Comparison of ENCODE assay signal across 8 cellular contexts in the genomic region with DNA sequence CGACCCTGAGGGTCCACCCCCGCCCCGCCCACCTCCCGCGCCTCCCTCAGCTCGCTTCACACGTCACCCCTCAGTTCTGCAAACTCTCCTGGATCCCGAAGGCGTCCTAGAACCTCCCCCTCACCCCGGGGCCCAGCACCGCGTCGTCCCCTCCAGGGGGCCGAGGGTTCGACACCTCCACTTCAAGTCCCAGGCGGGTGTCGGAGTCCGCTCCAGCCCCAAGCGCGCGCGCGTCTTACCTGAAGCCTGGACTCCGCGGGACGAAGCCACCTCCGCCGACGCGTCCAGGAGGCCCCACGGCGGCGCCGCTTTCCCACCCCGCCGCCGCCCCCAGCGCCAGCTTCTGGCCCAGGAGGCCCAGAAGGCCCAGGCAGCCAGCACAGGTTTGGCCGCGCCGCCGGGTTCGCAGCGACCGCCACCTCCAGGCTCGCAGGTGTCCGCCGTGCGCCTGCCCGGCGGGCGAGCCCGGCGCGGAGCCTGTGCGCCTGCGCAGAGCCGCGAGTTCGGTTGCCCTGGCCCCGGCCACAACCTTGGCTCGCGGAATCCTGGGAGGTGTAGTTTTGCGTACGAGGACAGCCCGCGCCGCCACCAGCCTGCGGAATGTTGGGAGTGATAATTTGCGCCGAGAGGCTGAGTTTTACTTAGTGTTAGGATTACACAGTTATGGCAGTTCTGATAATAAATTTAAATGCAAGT. TPM values are rescaled to one million over a fixed set of nuclear protein-coding genes. Genes with fewer than 3 reads are reported as not detected.
DNase-seq lines count a peak whose midpoint lies in the region; ATAC-seq and TF ChIP-seq lines count a peak whose summit lies in the region.

A gene (minus strand): TSS at position 483 of the 696 bp plus-strand sequence. CDS start 24,648 bp downstream, outside the sequence.

- peak within 1 kb of the TSS; percentile 91 for H3K4me3 ChIP-seq in colonic mucosa

- no peaks in the 10 kb centered on the region for H3K36me3 Mint-ChIP-seq in activated CD4-positive, alpha-beta T cell treated with anti-CD3 and anti-CD28 coated beads, Interleukin-2, amount 10 ng/mL, durations not matched to agents 24 days and 14 days (ENCODE audit: low read depth)

- peaks cover 12% of the 10 kb centered on the region for H3K4me1 Mint-ChIP-seq in activated CD4-positive, alpha-beta T cell treated with anti-CD3 and anti-CD28 coated beads, Interleukin-2, amount 10 ng/mL, durations not matched to agents 24 days and 14 days

- no peaks in the 10 kb centered on the region for H3K27me3 ChIP-seq in colonic mucosa

- H3K27ac Mint-ChIP-seq in activated CD4-positive, alpha-beta T cell treated with anti-CD3 and anti-CD28 coated beads, Interleukin-2, amount 10 ng/mL, durations not matched to agents 24 days and 14 days, result no peak within 1 kb of the TSS

- H3K9me3 ChIP-seq in colonic mucosa, result no peaks in the 10 kb centered on the region

- H3K36me3 ChIP-seq in colonic mucosa, result no peaks in the 10 kb centered on the region

- no peak within 1 kb of the TSS for H3K27ac ChIP-seq in colonic mucosa

- TF ChIP-seq CTCF in colonic mucosa (IDR thresholded peaks at IDR 0.05), result no peak

- peaks cover 6% of the 10 kb centered on the region for H3K9me3 Mint-ChIP-seq in activated CD4-positive, alpha-beta T cell treated with anti-CD3 and anti-CD28 coated beads, Interleukin-2, amount 10 ng/mL, durations not matched to agents 24 days and 14 days

- DNase-seq in A172 (ENCODE audit: low spot score), result peak; percentile 62
- DNase-seq in NCI-H510A (lab: John Stamatoyannopoulos, UW), result peak; percentile 52
- DNase-seq in activated CD4-positive, alpha-beta T cell treated with anti-CD3 and anti-CD28 coated beads, Interleukin-2, amount 10 ng/mL, durations not matched to agents 24 days and 14 days, result peak; percentile 96
- DNase-seq in colonic mucosa, result peak; percentile 93
- peak; percentile 86 for DNase-seq in kidney glomerular epithelial cell (lab: John Stamatoyannopoulos, UW)
- DNase-seq in stimulated activated CD4-positive, alpha-beta T cell treated with anti-CD3 and anti-CD28 coated beads, Interleukin-15, amount 100 ng/mL, for 24 hours, result peak; percentile 93

- ATAC-seq in GM18867 (IDR thresholded peaks at IDR 0.05; ENCODE audit: unreplicated experiment) (peak; percentile 94), HG03159 (IDR thresholded peaks at IDR 0.05; ENCODE audit: unreplicated experiment) (peak; percentile 90)

- H3K4me1 ChIP-seq in colonic mucosa, result peaks cover 7% of the 10 kb centered on the region

- peak within 1 kb of the TSS in 1 of 2 donors; percentile 76 for H3K9ac ChIP-seq in colonic mucosa (ENCODE audit: low read depth in 2 of 2, low read length in 2 of 2)

- H3K27me3 Mint-ChIP-seq in activated CD4-positive, alpha-beta T cell treated with anti-CD3 and anti-CD28 coated beads, Interleukin-2, amount 10 ng/mL, durations not matched to agents 24 days and 14 days, result no peaks in the 10 kb centered on the region

- H3K4me3 Mint-ChIP-seq in activated CD4-positive, alpha-beta T cell treated with anti-CD3 and anti-CD28 coated beads, Interleukin-2, amount 10 ng/mL, durations not matched to agents 24 days and 14 days, result peak within 1 kb of the TSS; percentile 80

- intact Hi-C loops in activated CD4-positive, alpha-beta T cell treated with anti-CD3 and anti-CD28 coated beads, Interleukin-2, amount 10 ng/mL, durations not matched to agents 24 days and 14 days (cut with micrococcal nuclease), result loop anchor here (5.0 kb wide), 2 partner anchors 182 to 587 kb away; a partner anchor contains a TSS
- intact Hi-C loops in colonic mucosa (cut with DNase I), result loop anchor here (10.0 kb wide), 1 partner anchor 131 kb away; a partner anchor contains a TSS

RNA-seq across cellular contexts. Expression of the gene that starts here (rescaled TPM):
- total RNA-seq in A172 (2014; rRNA removed; shearing (Covaris generic)), result 20.2 and 25.7 TPM in 2 replicates
- 8.3 and 8.8 TPM in 2 replicates for total RNA-seq in activated CD4-positive, alpha-beta T cell treated with anti-CD3 and anti-CD28 coated beads, Interleukin-2, amount 10 ng/mL, durations not matched to agents 24 days and 14 days
- 10 to 100 TPM in 1 of 2 donors, 1 to 10 TPM in 1; 5.2 to 11.0 TPM for total RNA-seq in colonic mucosa
